Comparison of ENCODE assay signal across 11 cellular contexts in the genomic region with DNA sequence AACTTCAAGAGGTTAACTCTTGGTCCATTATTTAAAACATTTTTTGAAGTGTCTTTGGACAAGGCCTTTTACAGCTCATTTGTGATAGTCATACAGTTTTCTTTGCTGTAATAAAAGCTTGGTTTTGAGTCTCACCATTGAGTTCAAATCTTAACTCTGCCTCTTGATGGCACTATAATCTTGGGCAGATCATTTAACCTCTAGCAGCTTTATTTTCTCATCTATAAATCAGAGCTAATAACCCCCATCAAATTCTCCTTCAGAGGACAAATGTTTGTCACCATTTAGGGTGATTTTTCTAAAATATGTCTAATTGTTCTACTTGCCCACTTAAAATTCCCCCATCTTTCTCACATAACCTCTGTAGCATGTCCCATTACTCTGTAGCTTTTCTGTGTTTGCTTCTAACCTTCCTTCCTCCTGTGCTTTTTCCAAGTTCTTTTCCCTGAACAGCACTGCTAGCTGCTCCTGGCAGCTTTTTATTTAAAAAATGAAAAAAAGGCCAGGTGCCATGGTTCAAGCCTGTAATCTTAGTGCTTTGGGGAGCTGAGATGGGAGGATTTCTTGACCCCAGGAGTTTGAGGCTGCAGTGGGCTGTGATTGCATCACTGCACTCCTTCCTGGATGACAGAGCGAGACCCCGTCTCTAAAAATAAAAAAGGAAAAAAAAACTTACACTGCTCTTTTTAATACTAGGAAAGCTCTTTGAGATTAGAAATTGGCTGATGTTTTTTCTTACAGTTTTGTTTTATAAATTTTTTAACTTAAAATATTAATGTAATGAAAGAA. TPM values are rescaled to one million over a fixed set of nuclear protein-coding genes. Genes with fewer than 3 reads are reported as not detected.
DNase-seq lines count a peak whose midpoint lies in the region; ATAC-seq, FAIRE-seq and TF ChIP-seq lines count a peak whose summit lies in the region.
"Had no signal": no experiment of that assay in that cellular context is flagged by ENCODE, and none has a peak within 500 bp of the region (broad histone marks: within the 10 kb centered on the region; RNA-seq: fewer than 3 reads in every experiment).

No MANE protein-coding gene starts in this region.

- peaks cover 78 to 92% (median 83%) of the 10 kb centered on the region in 10 experiments for H3K4me1 ChIP-seq in BLaER1 treated with 17β-estradiol and CSF1 and Interleukin-3, amounts not matched to agents 10 nM and 100 nM
- no peaks in the 10 kb centered on the region; the same call in 1 of the 2 replicates for H3K4me1 ChIP-seq in H9 (ENCODE audit: insufficient read depth, low read length)
- peaks cover 0 to 45% of the 10 kb centered on the region in 2 donors for H3K4me1 ChIP-seq in adrenal gland (replicated peaks in 1 of 2)
- H3K4me1 ChIP-seq in HepG2 (ENCODE audit: insufficient read depth, low read length): no peaks in the 10 kb centered on the region
- no peaks in the 10 kb centered on the region for H3K4me1 ChIP-seq in prostate gland (replicated peaks)

- H3K9me3 ChIP-seq in BLaER1 treated with 17β-estradiol and CSF1 and Interleukin-3, amounts not matched to agents 10 nM and 100 nM (replicated peaks in 1 of 11): no peaks in the 10 kb centered on the region
- no peaks in the 10 kb centered on the region for H3K9me3 ChIP-seq in H9 (ENCODE audit: control insufficient read depth, low read depth, low read length)
- H3K9me3 ChIP-seq in adrenal gland (replicated peaks in 1 of 3): no peaks in the 10 kb centered on the region
- no peaks in the 10 kb centered on the region for H3K9me3 ChIP-seq in HepG2 (ENCODE audit: low read length)
- H3K9me3 ChIP-seq in prostate gland: no peaks in the 10 kb centered on the region

- DNase-seq in H9 (no peak), adrenal gland (no peak), HepG2 (ENCODE audit: low spot score) (no peak), NCI-H1694 treated with DMSO at 0.1 percent for 48 hours (lab: John Stamatoyannopoulos, UW) (no peak), SK-N-DZ (ENCODE audit: low spot score) (no peak), prostate gland (ENCODE audit: low spot score) (no peak), NCI-H748 (lab: John Stamatoyannopoulos, UW; ENCODE audit: unreplicated experiment) (no peak)
- DNase-seq: activated T-cell treated with anti-CD3 and anti-CD28 coated beads, Interleukin-2, amount 50 U/mL, for 48 hours; NCI-H1930; stimulated activated naive CD8-positive, alpha-beta T cell treated with anti-CD3 and anti-CD28 coated beads, Interleukin-15, Interleukin-2, amounts not matched to agents 100 U/mL and 50 U/mL, for 24 hours had no signal

- no peak overlapping the region for H4K8ac ChIP-seq in H9 (replicated peaks; ENCODE audit: insufficient read length, low read depth, low read length)

- H3K18ac ChIP-seq in H9 (ENCODE audit: insufficient read length, low read depth, low read length): no peak overlapping the region

- POLR2A ChIA-PET in HepG2 (lab: Yijun Ruan, JAX): no interaction called here

- H3K4me3 ChIP-seq in BLaER1 treated with 17β-estradiol and CSF1 and Interleukin-3, amounts not matched to agents 10 nM and 100 nM: peak overlapping the region in 8 of 10 experiments; percentile 29 to 61 (median 46); a peak in 11 of 20 replicates
- no peak overlapping the region for H3K4me3 ChIP-seq in adrenal gland
- no peak overlapping the region for H3K4me3 ChIP-seq in HepG2 (replicated peaks in 1 of 3; ENCODE audit: insufficient read depth in 1 of 3, low read depth in 2 of 3, low read length in 3 of 3)
- no peak overlapping the region for H3K4me3 ChIP-seq in prostate gland

- H4K5ac ChIP-seq in H9 (ENCODE audit: insufficient read length, low read depth, low read length): no peak overlapping the region

- H2BK15ac ChIP-seq in H9 (ENCODE audit: low read depth, low read length): no peak overlapping the region

- TF ChIP-seq POLR2A in adrenal gland (IDR thresholded peaks at IDR 0.05) (no peak), HepG2 (IDR thresholded peaks at IDR 0.05; ENCODE audit: insufficient read depth in 1 of 2, low read depth in 2 of 2, low read length in 2 of 2) (no peak), prostate gland (IDR thresholded peaks at IDR 0.05) (no peak)

- CTCF ChIA-PET in HepG2 (lab: Yijun Ruan, JAX; ENCODE audit: low intra/inter-chr PET ratio, low total read pairs): no interaction called here

- no peak overlapping the region for H2BK120ac ChIP-seq in H9 (ENCODE audit: low read depth, low read length, poor library complexity, severe bottlenecking)

- no peak for FAIRE-seq in HepG2 (lab: Jason Lieb, UNC)

- no peak overlapping the region for H2BK12ac ChIP-seq in H9 (ENCODE audit: insufficient read length, low read depth, low read length)

- no peak overlapping the region for H2BK5ac ChIP-seq in H9 (ENCODE audit: insufficient read length, low read length)

- peaks cover 2 to 4% (median 3%) of the 10 kb centered on the region in 3 experiments; a peak in 4 of 7 replicates for H3K36me3 Mint-ChIP-seq in H9 (ENCODE audit: insufficient read depth in 1 of 3, low read depth in 3 of 3)

- H4K20me1 ChIP-seq in BLaER1 treated with 17β-estradiol and CSF1 and Interleukin-3, amounts not matched to agents 10 nM and 100 nM: peaks cover 7 to 100% (median 79%) of the 10 kb centered on the region in 11 experiments
- H4K20me1 ChIP-seq in H9 (ENCODE audit: control insufficient read depth, insufficient read depth, insufficient read length) (no peaks in the 10 kb centered on the region), HepG2 (ENCODE audit: insufficient read depth, low read length) (peaks cover 9% of the 10 kb centered on the region; the same call in 1 of the 2 replicates)

- no peak overlapping the region for H3T11ph ChIP-seq in H9 (ENCODE audit: low read length)

- peaks cover 8% of the 10 kb centered on the region for H3K79me1 ChIP-seq in H9 (ENCODE audit: insufficient read depth, low read depth, low read length, poor library complexity, severe bottlenecking)

- intact Hi-C loops in adrenal gland (cut with DNase I): no loop called here
- intact Hi-C loops in HepG2 (cut with micrococcal nuclease; ENCODE audit: unreplicated experiment): no loop called here
- intact Hi-C loops in prostate gland (cut with DNase I): no loop called here

- no peak overlapping the region for H4K91ac ChIP-seq in H9 (ENCODE audit: insufficient read length, low read depth, low read length)

- H3K27me3 Mint-ChIP-seq in H9 (ENCODE audit: low read depth): no peaks in the 10 kb centered on the region

- TF ChIP-seq EP300 in HepG2 (IDR thresholded peaks at IDR 0.05; ENCODE audit: low read depth in 2 of 2, low read length in 2 of 2) (no peak), HepG2 (CRISPR knock-in tag; IDR thresholded peaks at IDR 0.05; ENCODE audit: borderline replicate concordance) (no peak)

- H3K27me3 ChIP-seq in BLaER1 treated with 17β-estradiol and CSF1 and Interleukin-3, amounts not matched to agents 10 nM and 100 nM: no peaks in the 10 kb centered on the region
- H3K27me3 ChIP-seq in H9 (ENCODE audit: insufficient read depth, low read length) (no peaks in the 10 kb centered on the region), adrenal gland (no peaks in the 10 kb centered on the region), HepG2 (ENCODE audit: control insufficient read depth in 1 of 2, insufficient read depth in 2 of 2, low read length in 2 of 2) (no peaks in the 10 kb centered on the region), prostate gland (replicated peaks; ENCODE audit: insufficient read depth) (no peaks in the 10 kb centered on the region)

- no peak for TF ChIP-seq RAD21 in HepG2 (CRISPR knock-in tag; IDR thresholded peaks at IDR 0.05)

- H3K36me3 ChIP-seq in BLaER1 treated with 17β-estradiol and CSF1 and Interleukin-3, amounts not matched to agents 10 nM and 100 nM: peaks cover 0 to 32% (median 17%) of the 10 kb centered on the region in 11 experiments; a peak in 13 of 22 replicates
- no peaks in the 10 kb centered on the region for H3K36me3 ChIP-seq in adrenal gland (replicated peaks in 1 of 2)
- peaks cover 1 to 2% of the 10 kb centered on the region in 2 experiments; a peak in 2 of 5 replicates for H3K36me3 ChIP-seq in HepG2 (replicated peaks in 1 of 2; ENCODE audit: control insufficient read depth in 1 of 2, insufficient read depth in 2 of 2, low read length in 2 of 2)
- no peaks in the 10 kb centered on the region for H3K36me3 ChIP-seq in prostate gland

- H3K27ac Mint-ChIP-seq in H9: peak overlapping the region in 2 of 3 experiments; percentile 7 to 11; a peak in 1 of 7 replicates

- H2AFZ ChIP-seq in H9 (ENCODE audit: low read length) (no peak overlapping the region), HepG2 (ENCODE audit: low read length) (no peak overlapping the region)

- peak overlapping the region in 10 of 11 experiments; percentile 12 to 78 (median 68); a peak in 18 of 22 replicates for H3K27ac ChIP-seq in BLaER1 treated with 17β-estradiol and CSF1 and Interleukin-3, amounts not matched to agents 10 nM and 100 nM
- H3K27ac ChIP-seq in H9 (ENCODE audit: insufficient read length, low read depth, low read length) (no peak overlapping the region), adrenal gland (no peak overlapping the region), HepG2 (ENCODE audit: extremely low read length, insufficient read depth, low read length) (no peak overlapping the region), prostate gland (no peak overlapping the region)

- peak overlapping the region; percentile 57 to 92 (median 88) for H3K4me2 ChIP-seq in BLaER1 treated with 17β-estradiol and CSF1 and Interleukin-3, amounts not matched to agents 10 nM and 100 nM
- no peak overlapping the region for H3K4me2 ChIP-seq in H9 (ENCODE audit: insufficient read depth, insufficient read length, low read length)
- no peak overlapping the region for H3K4me2 ChIP-seq in HepG2 (ENCODE audit: low read depth, low read length)

- H3K79me2 ChIP-seq in H9 (ENCODE audit: insufficient read depth, low read length) (peaks cover 5% of the 10 kb centered on the region; the same call in 1 of the 2 replicates), HepG2 (ENCODE audit: insufficient read depth, low read length) (peaks cover 28% of the 10 kb centered on the region)

- ATAC-seq in HepG2: no peak
- ATAC-seq: stimulated activated naive CD8-positive, alpha-beta T cell treated with anti-CD3 and anti-CD28 coated beads, Interleukin-15, Interleukin-2, amounts not matched to agents 100 U/mL and 50 U/mL, for 24 hours had no signal

- H3K23ac ChIP-seq in H9 (ENCODE audit: insufficient read length, low read depth, low read length): no peak overlapping the region

- H3K4ac ChIP-seq in H9 (ENCODE audit: low read depth, low read length): no peak overlapping the region

- no TSS peak for BruUV-seq in HepG2 (replicated peaks; lab: Mats Ljungman, UMichigan)

- no peak overlapping the region for H3K14ac ChIP-seq in H9 (ENCODE audit: insufficient read depth, low read length)

- peaks cover 40 to 43% of the 10 kb centered on the region in 2 experiments for H3K4me1 Mint-ChIP-seq in H9

- in situ Hi-C loops in HepG2 (cut with HindIII; ENCODE audit: extremely low pct_ligation_motif_present, low pct_unique_long_range_greater_than_20kb): no loop called here

- WGBS in H9 (ENCODE audit: extremely low coverage, insufficient read length, low lambda C conversion rate): no CpG with 5 or more reads among the region's 2 CpGs
- WGBS in adrenal gland, 4 donors: 67 to 79% (median 75%) methylated on average over 2 of the region's 2 CpGs
- WGBS in HepG2 (ENCODE audit: low lambda C conversion rate): 96% methylated on average over 2 of the region's 2 CpGs
- 85% methylated on average over 2 of the region's 2 CpGs for WGBS in prostate gland

- no peak overlapping the region for H2BK20ac ChIP-seq in H9 (ENCODE audit: low read depth, low read length, poor library complexity, severe bottlenecking)

- no peak overlapping the region for H3K56ac ChIP-seq in H9 (ENCODE audit: insufficient read length, low read depth, low read length)

- no peaks in the 10 kb centered on the region for H3K9me3 Mint-ChIP-seq in H9

- H3K23me2 ChIP-seq in H9 (ENCODE audit: insufficient read length, low read depth, low read length, poor library complexity, severe bottlenecking): no peaks in the 10 kb centered on the region

- H3K4me3 Mint-ChIP-seq in H9: no peak overlapping the region

- H2AK5ac ChIP-seq in H9 (ENCODE audit: insufficient read length, low read length): no peak overlapping the region

- H3K9ac ChIP-seq in BLaER1 treated with 17β-estradiol and CSF1 and Interleukin-3, amounts not matched to agents 10 nM and 100 nM: peak overlapping the region in 10 of 11 experiments; percentile 23 to 72 (median 68); a peak in 18 of 22 replicates
- H3K9ac ChIP-seq in H9 (ENCODE audit: extremely low read depth, insufficient read length, low read length) (no peak overlapping the region), HepG2 (ENCODE audit: insufficient read depth, low read depth, low read length) (no peak overlapping the region)

- TF ChIP-seq CTCF in H9 (conservative IDR thresholded peaks at IDR 0.05) (peak; percentile 42), adrenal gland (IDR thresholded peaks at IDR 0.05) (peak in 5 of 6 experiments; percentile 7 to 32 (median 24)), HepG2 (CRISPR knock-in tag; IDR thresholded peaks at IDR 0.05) (no peak), prostate gland (IDR thresholded peaks at IDR 0.05) (no peak)

RNA-seq across cellular contexts. Expression of a gene that starts 28.5 kb away (rescaled TPM):
- total RNA-seq in H9 (2021) (130 and 142 TPM in 2 replicates), adrenal gland (10 to 100 TPM; 19.4 to 68.7 (median 59.9) TPM), HepG2 (2016; rRNA removed; fragmentation: Illumina TruSeq; extraction: Trizol) (61.8 and 82.6 TPM in 2 replicates), prostate gland (10 to 100 TPM; 77.8 to 92.1 TPM)
- polyA plus RNA-seq in adrenal gland (10 to 100 TPM; 36.0 to 80.3 (median 37.6) TPM), HepG2 (2011; rRNA removed) (55.4 and 56.2 TPM in 2 replicates)
- total RNA-seq in HepG2 (2016; cell fraction: cytosol; rRNA removed; fragmentation: Illumina TruSeq; extraction: Trizol; ENCODE audit: low read depth): 27.8 and 29.8 TPM in 2 replicates
- 56.6 and 91.5 TPM in 2 replicates for total RNA-seq in HepG2 (2016; cell fraction: insoluble cytoplasmic fraction; rRNA removed; fragmentation: Illumina TruSeq; extraction: Trizol)
- 51.7 and 51.8 TPM in 2 replicates for total RNA-seq in HepG2 (2016; cell fraction: membrane; rRNA removed; fragmentation: Illumina TruSeq; extraction: Trizol)
- total RNA-seq in HepG2 (2016; cell fraction: nucleus; rRNA removed; fragmentation: Illumina TruSeq; extraction: Trizol): 40.2 and 43.9 TPM in 2 replicates
- polyA plus RNA-seq in HepG2 (2011; cell fraction: cytosol; rRNA removed): 25.3 and 41.0 TPM in 2 replicates
- 24.4 and 30.9 TPM in 2 replicates for polyA plus RNA-seq in HepG2 (2011; cell fraction: nucleus; rRNA removed)
- 65.9 and 73.0 TPM in 2 replicates for polyA plus RNA-seq in HepG2 (2012)
- 40.2 and 48.2 TPM in 2 replicates for polyA plus RNA-seq in HepG2 (2016; cell fraction: cytosol; fragmentation: Illumina TruSeq; extraction: Trizol; ENCODE audit: low read depth)
- polyA plus RNA-seq in HepG2 (2016; cell fraction: insoluble cytoplasmic fraction; fragmentation: Illumina TruSeq; extraction: Trizol; ENCODE audit: low read depth): 112 and 129 TPM in 2 replicates
- polyA plus RNA-seq in HepG2 (2016; cell fraction: membrane; fragmentation: Illumina TruSeq; extraction: Trizol; ENCODE audit: low read depth): 57.7 and 60.5 TPM in 2 replicates
- 73.6 and 78.6 TPM in 2 replicates for polyA plus RNA-seq in HepG2 (2016; cell fraction: nucleus; fragmentation: Illumina TruSeq; extraction: Trizol; ENCODE audit: insufficient read depth, low read depth)
- 26.6 and 37.3 TPM in 2 replicates for polyA minus RNA-seq in HepG2 (2011; rRNA and poly(A)+ RNA removed; ENCODE audit: low replicate concordance)
- 24.6 and 36.0 TPM in 2 replicates for polyA minus RNA-seq in HepG2 (2011; cell fraction: cytosol; rRNA and poly(A)+ RNA removed)
- polyA minus RNA-seq in HepG2 (2011; cell fraction: nucleus; rRNA and poly(A)+ RNA removed): 47.8 and 70.1 TPM in 2 replicates
- polyA plus RNA-seq in SK-N-DZ (2014; cell fraction: cytosol; rRNA removed): 161 and 178 TPM in 2 replicates
- 128 and 165 TPM in 2 replicates for polyA plus RNA-seq in SK-N-DZ (2014; cell fraction: nucleus; rRNA removed)

Comparison
In these comparisons a context has a peak if more than half of its experiments do, and no peak if none do; other contexts are left out.
1. H3K27ac ChIP-seq: peak in BLaER1 treated with 17β-estradiol and CSF1 and Interleukin-3, amounts not matched to agents 10 nM and 100 nM (10 of 11); none in H9 (single experiment), adrenal gland (0 of 5), HepG2 (single experiment) and prostate gland (0 of 2).
2. H3K4me2 ChIP-seq: peak in BLaER1 treated with 17β-estradiol and CSF1 and Interleukin-3, amounts not matched to agents 10 nM and 100 nM (11 of 11); none in H9 (single experiment) and HepG2 (single experiment).
3. H3K4me3 ChIP-seq: peak in BLaER1 treated with 17β-estradiol and CSF1 and Interleukin-3, amounts not matched to agents 10 nM and 100 nM (8 of 10); none in adrenal gland (0 of 4), HepG2 (0 of 3) and prostate gland (0 of 2).
4. H3K9ac ChIP-seq: peak in BLaER1 treated with 17β-estradiol and CSF1 and Interleukin-3, amounts not matched to agents 10 nM and 100 nM (10 of 11); none in H9 (single experiment) and HepG2 (single experiment).
5. CTCF ChIP-seq: peak in H9 (single experiment) and adrenal gland (5 of 6); none in HepG2 (single experiment) and prostate gland (0 of 4).